ENCODE assay signal across 1 cellular context in the genomic region with DNA sequence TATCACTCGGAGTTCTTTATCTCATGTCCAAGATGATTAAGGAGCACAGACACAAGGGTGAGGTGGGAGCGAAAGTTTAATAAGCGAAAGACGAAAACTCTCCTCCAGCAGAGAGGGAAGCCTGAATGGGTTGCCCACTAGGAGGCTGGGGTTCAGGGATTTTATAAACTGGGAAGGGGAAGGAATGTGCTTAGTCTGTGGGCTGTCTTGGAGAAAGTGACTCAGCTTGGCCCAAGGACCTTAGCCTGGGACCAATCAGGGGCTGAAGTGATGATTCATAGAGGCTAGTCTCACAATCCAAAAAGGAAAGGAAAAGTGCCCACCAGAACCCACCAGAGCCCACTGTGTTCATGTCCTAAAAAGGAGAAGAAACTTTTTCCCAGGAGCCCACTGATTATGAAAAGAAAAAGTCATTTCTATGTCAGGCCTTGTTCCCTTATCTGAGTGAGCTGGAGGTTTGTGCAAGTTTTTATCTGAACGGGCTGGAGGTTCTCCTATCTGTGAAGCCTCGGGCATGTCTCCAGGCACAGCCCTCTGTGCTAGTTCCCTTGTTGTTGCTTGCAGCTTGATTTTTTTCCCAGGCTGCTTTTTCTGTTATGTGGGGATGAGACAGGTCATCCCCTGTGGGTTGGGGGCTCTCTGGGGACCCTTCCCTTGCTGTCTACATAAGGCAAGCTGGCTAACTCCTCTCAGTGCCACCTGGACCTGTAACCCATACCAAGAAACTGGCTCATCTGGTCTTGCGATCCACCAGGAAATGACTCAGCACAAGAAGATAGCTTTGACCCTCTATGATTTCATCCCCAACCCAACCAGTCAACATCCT.
TF ChIP-seq lines count a peak whose summit lies in the region.

No MANE protein-coding gene starts in this region.

TF ChIP-seq in SK-N-SH treated with all-trans-retinoic acid at 6 μM for 48 hours, 23 proteins besides CTCF, POLR2A, EP300 and RAD21 (continued from another document):
- TF ChIP-seq, protein P1, sequence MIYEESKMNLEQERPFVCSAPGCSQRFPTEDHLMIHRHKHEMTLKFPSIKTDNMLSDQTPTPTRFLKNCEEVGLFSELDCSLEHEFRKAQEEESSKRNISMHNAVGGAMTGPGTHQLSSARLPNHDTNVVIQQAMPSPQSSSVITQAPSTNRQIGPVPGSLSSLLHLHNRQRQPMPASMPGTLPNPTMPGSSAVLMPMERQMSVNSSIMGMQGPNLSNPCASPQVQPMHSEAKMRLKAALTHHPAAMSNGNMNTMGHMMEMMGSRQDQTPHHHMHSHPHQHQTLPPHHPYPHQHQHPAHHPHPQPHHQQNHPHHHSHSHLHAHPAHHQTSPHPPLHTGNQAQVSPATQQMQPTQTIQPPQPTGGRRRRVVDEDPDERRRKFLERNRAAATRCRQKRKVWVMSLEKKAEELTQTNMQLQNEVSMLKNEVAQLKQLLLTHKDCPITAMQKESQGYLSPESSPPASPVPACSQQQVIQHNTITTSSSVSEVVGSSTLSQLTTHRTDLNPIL (CRISPR knock-in tag; IDR thresholded peaks at IDR 0.05; ENCODE audit: low read depth) = no peak
- no peak for TF ChIP-seq RARB (CRISPR knock-in tag; IDR thresholded peaks at IDR 0.05)
- no peak for TF ChIP-seq PPARA (CRISPR knock-in tag; IDR thresholded peaks at IDR 0.05; ENCODE audit: borderline replicate concordance)
TF ChIP-seq in SK-N-SH treated with all-trans-retinoic acid at 6 μM for 48 hours: peak in this region for 0.
